Comparison of ENCODE assay signal across 1 cellular context in the genomic region with DNA sequence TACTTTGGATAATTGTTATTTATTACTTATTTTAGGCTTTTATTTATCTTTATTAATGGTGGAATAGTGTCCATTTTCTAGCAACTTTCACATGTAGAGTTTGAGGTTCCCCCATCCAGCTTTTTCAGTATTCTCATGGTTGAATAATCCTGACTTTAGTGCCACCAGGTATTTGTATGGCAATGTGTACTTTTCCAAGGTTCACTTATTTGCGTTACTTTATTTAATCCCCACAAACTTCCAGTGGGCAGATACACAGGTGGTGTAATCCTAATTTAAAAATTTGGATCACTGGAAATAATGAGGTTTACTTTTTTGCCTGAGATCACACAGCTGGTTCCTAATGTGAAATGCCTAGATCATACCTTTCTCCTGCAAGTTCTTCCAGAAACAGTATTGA.
TF ChIP-seq lines count a peak whose summit lies in the region.

No MANE protein-coding gene starts in this region.

TF ChIP-seq in H1, 55 proteins besides CTCF, POLR2A, EP300 and RAD21:
- TF ChIP-seq JUND (IDR thresholded peaks at IDR 0.05; ENCODE audit: low read length): no peak
- no peak for TF ChIP-seq NRF1 (IDR thresholded peaks at IDR 0.05; ENCODE audit: low read depth, low read length)
- TF ChIP-seq TAF7 (optimal IDR thresholded peaks at IDR 0.05; ENCODE audit: borderline replicate concordance, low read depth, low read length): no peak
- TF ChIP-seq RBBP5 (IDR thresholded peaks at IDR 0.05; ENCODE audit: borderline replicate concordance, low read depth, low read length): no peak
- TF ChIP-seq TCF12 (IDR thresholded peaks at IDR 0.05; ENCODE audit: low read depth, low read length): no peak
- TF ChIP-seq SAP30 (IDR thresholded peaks at IDR 0.05; ENCODE audit: insufficient read depth, insufficient replicate concordance, low read length): no peak
- no peak for TF ChIP-seq GABPA (IDR thresholded peaks at IDR 0.05; ENCODE audit: borderline replicate concordance, insufficient read depth, low read length)
- TF ChIP-seq EGR1 (IDR thresholded peaks at IDR 0.05; ENCODE audit: borderline replicate concordance, low read depth, low read length): no peak
- no peak for TF ChIP-seq BACH1 (IDR thresholded peaks at IDR 0.05; ENCODE audit: low read length)
- no peak for TF ChIP-seq BRCA1 (IDR thresholded peaks at IDR 0.05; ENCODE audit: low read depth, low read length)
- TF ChIP-seq SRF (IDR thresholded peaks at IDR 0.05; ENCODE audit: low read depth, low read length): no peak
- TF ChIP-seq GTF2F1 (IDR thresholded peaks at IDR 0.05; ENCODE audit: borderline replicate concordance, low read depth, low read length): no peak
- no peak for TF ChIP-seq TAF1 (IDR thresholded peaks at IDR 0.05; ENCODE audit: low read depth, low read length)
- TF ChIP-seq MAX (IDR thresholded peaks at IDR 0.05): no peak
- no peak for TF ChIP-seq HDAC6 (IDR thresholded peaks at IDR 0.05; ENCODE audit: low read depth, low read length)
- no peak for TF ChIP-seq SP4 (IDR thresholded peaks at IDR 0.05; ENCODE audit: low read length)
- TF ChIP-seq KDM4A (IDR thresholded peaks at IDR 0.05; ENCODE audit: low read depth, low read length, severe bottlenecking): no peak
- no peak for TF ChIP-seq RFX5 (IDR thresholded peaks at IDR 0.05; ENCODE audit: borderline replicate concordance, low read depth, low read length)
- TF ChIP-seq BCL11A (IDR thresholded peaks at IDR 0.05; ENCODE audit: low read depth in 2 of 2, low read length in 2 of 2): no peak
